19 cellular contexts compared by ENCODE assay signal in the genomic region with DNA sequence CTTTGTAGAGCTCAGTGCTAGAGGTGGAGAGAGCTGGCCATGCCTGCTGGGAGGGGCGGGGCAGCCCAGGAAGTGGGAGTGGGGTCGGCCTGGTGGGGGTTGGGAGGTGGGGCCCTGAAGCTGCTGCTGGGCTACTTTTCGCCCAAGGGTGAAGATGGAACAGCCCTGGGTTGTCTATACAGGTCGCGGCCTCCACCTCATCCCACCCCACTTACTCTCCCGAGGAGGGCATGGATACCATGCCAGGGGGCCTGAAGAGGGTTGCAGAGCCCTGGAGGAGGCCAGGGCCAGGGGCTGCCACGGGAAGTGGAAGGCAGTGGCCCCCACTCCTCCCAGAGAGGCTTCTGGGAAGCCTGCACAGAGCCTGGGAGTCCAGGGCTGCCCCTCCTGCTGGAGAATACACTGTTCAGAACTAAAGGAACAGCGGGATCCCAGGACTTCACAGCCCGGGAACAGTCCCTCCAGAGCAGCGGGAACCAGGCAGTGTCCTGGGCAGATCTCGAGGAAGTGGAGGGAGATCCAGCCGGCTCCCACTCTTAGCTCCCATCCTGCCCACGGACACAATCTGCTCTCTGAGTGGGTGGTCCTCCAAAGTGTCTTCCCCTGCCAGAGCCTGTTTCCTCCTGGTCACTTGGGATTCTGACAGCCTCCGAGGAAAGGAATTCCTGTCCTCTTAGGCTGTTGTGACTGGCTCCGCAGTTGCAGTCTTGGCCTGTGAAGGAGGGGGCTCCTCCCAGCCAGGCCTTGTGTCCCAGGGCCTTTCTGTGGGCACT. TPM values are rescaled to one million over a fixed set of nuclear protein-coding genes. Genes with fewer than 3 reads are reported as not detected.
DNase-seq lines count a peak whose midpoint lies in the region; ATAC-seq and TF ChIP-seq lines count a peak whose summit lies in the region.
"Had no signal": no experiment of that assay in that cellular context is flagged by ENCODE, and none has a peak within 500 bp of the region (broad histone marks: within the 10 kb centered on the region; RNA-seq: fewer than 3 reads in every experiment).

No MANE protein-coding gene starts in this region.

- no peaks in the 10 kb centered on the region for H3K27me3 ChIP-seq in H9 (ENCODE audit: insufficient read depth, low read length)
- H3K27me3 ChIP-seq: stomach had no signal

- no peaks in the 10 kb centered on the region for H3K9me3 ChIP-seq in H9 (ENCODE audit: control insufficient read depth, low read depth, low read length)
- H3K9me3 ChIP-seq: psoas muscle, SJSA1, stomach had no signal

- intact Hi-C loops in sciatic nerve (cut with DNase I), result no loop called here

- TF ChIP-seq POLR2A in GM18505 (IDR thresholded peaks at IDR 0.05; ENCODE audit: borderline replicate concordance, extremely low read depth, insufficient read depth, insufficient read length), result no peak

- peaks cover 9 to 20% of the 10 kb centered on the region in 2 experiments for H3K4me1 Mint-ChIP-seq in H9
- H3K4me1 Mint-ChIP-seq: activated CD8-positive, alpha-beta memory T cell treated with anti-CD3 and anti-CD28 coated beads, Interleukin-2, amount 10 ng/mL, durations not matched to agents 7 days and 5 days had no signal

- no peak overlapping the region for H2BK120ac ChIP-seq in H9 (ENCODE audit: low read depth, low read length, poor library complexity, severe bottlenecking)

- TF ChIP-seq CTCF in H9 (conservative IDR thresholded peaks at IDR 0.05) (no peak), coronary artery (IDR thresholded peaks at IDR 0.05) (no peak)

- no peak overlapping the region for H3K4ac ChIP-seq in H9 (ENCODE audit: low read depth, low read length)

- H2BK20ac ChIP-seq in H9 (ENCODE audit: low read depth, low read length, poor library complexity, severe bottlenecking), result no peak overlapping the region

- peaks cover 0 to 4% (median 0%) of the 10 kb centered on the region in 3 experiments; a peak in 4 of 7 replicates for H3K36me3 Mint-ChIP-seq in H9 (ENCODE audit: insufficient read depth in 1 of 3, low read depth in 3 of 3)
- H3K36me3 Mint-ChIP-seq: activated CD8-positive, alpha-beta memory T cell treated with anti-CD3 and anti-CD28 coated beads, Interleukin-2, amount 10 ng/mL, durations not matched to agents 7 days and 5 days had no signal

- H3K27ac ChIP-seq in H9 (ENCODE audit: insufficient read length, low read depth, low read length) (no peak overlapping the region), coronary artery (no peak overlapping the region)
- H3K27ac ChIP-seq: foreskin keratinocyte, psoas muscle, SJSA1, stomach had no signal

- no peak overlapping the region for H3K56ac ChIP-seq in H9 (ENCODE audit: insufficient read length, low read depth, low read length)

- H3K79me1 ChIP-seq in H9 (ENCODE audit: insufficient read depth, low read depth, low read length, poor library complexity, severe bottlenecking), result no peaks in the 10 kb centered on the region

- H2AK5ac ChIP-seq in H9 (ENCODE audit: insufficient read length, low read length), result no peak overlapping the region

- no peak overlapping the region for H2AFZ ChIP-seq in H9 (ENCODE audit: low read length)

- no peaks in the 10 kb centered on the region for H3K23me2 ChIP-seq in H9 (ENCODE audit: insufficient read length, low read depth, low read length, poor library complexity, severe bottlenecking)

- H3K27ac Mint-ChIP-seq in H9, result peak overlapping the region in 1 of 3 experiments; percentile 32; a peak in 1 of 7 replicates
- H3K27ac Mint-ChIP-seq: activated CD8-positive, alpha-beta memory T cell treated with anti-CD3 and anti-CD28 coated beads, Interleukin-2, amount 10 ng/mL, durations not matched to agents 7 days and 5 days; activated T-helper 2 cell treated with anti-CD3 and anti-CD28 coated beads, Interferon-gamma antibody, Interleukin-2, Interleukin-4, amounts not matched to agents 10 μg/mL and 5 μg/mL and 100 μg/mL, durations not matched to agents 14 hours and 24 hours and 36 hours had no signal

- no peak overlapping the region for H3K4me2 ChIP-seq in H9 (ENCODE audit: insufficient read depth, insufficient read length, low read length)

- H2BK5ac ChIP-seq in H9 (ENCODE audit: insufficient read length, low read length), result no peak overlapping the region

- H3K27me3 Mint-ChIP-seq in H9 (ENCODE audit: low read depth), result peaks cover 5% of the 10 kb centered on the region

- H3T11ph ChIP-seq in H9 (ENCODE audit: low read length), result no peak overlapping the region

- no peak overlapping the region for H3K9ac ChIP-seq in H9 (ENCODE audit: extremely low read depth, insufficient read length, low read length)

- no peak overlapping the region for H4K91ac ChIP-seq in H9 (ENCODE audit: insufficient read length, low read depth, low read length)

- peak; percentile 59 for ATAC-seq in left lobe of liver
- peak; percentile 57 for ATAC-seq in sciatic nerve
- no peak for ATAC-seq in GM19324 (IDR thresholded peaks at IDR 0.05; ENCODE audit: low FRiP score, unreplicated experiment)
- ATAC-seq in GM18505 (IDR thresholded peaks at IDR 0.05; ENCODE audit: unreplicated experiment), result no peak
- ATAC-seq: activated CD8-positive, alpha-beta memory T cell treated with anti-CD3 and anti-CD28 coated beads, Interleukin-2, amount 10 ng/mL, durations not matched to agents 7 days and 5 days; foreskin keratinocyte had no signal

- peaks cover 5% of the 10 kb centered on the region; the same call in 1 of the 2 replicates for H3K4me1 ChIP-seq in H9 (ENCODE audit: insufficient read depth, low read length)
- H3K4me1 ChIP-seq: foreskin keratinocyte, psoas muscle, SJSA1, stomach had no signal

- no peak overlapping the region for H2BK15ac ChIP-seq in H9 (ENCODE audit: low read depth, low read length)

- H3K14ac ChIP-seq in H9 (ENCODE audit: insufficient read depth, low read length), result no peak overlapping the region

- H3K4me3 Mint-ChIP-seq in H9, result no peak overlapping the region; a peak in 1 of 5 replicates
- H3K4me3 Mint-ChIP-seq: activated CD8-positive, alpha-beta memory T cell treated with anti-CD3 and anti-CD28 coated beads, Interleukin-2, amount 10 ng/mL, durations not matched to agents 7 days and 5 days had no signal

- no peak overlapping the region for H3K4me3 ChIP-seq in coronary artery
- H3K4me3 ChIP-seq: psoas muscle, SJSA1, stomach had no signal

- DNase-seq in H9 (peak; percentile 53), coronary artery (ENCODE audit: low spot score) (peak; percentile 67), left lobe of liver (ENCODE audit: low spot score) (peak; percentile 45), sciatic nerve (ENCODE audit: low spot score) (no peak), NCI-H446 (lab: John Stamatoyannopoulos, UW) (no peak), NCI-H187 treated with DMSO at 0.1 percent for 48 hours (lab: John Stamatoyannopoulos, UW) (no peak)
- DNase-seq: activated CD4-positive, CD25-positive, alpha-beta regulatory T cell treated with anti-CD3 and anti-CD28 coated beads, Interleukin-2, amount 50 U/mL, for 72 hours; activated CD8-positive, alpha-beta memory T cell treated with anti-CD3 and anti-CD28 coated beads, Interleukin-2, amount 10 ng/mL, durations not matched to agents 7 days and 5 days; foreskin keratinocyte; NCI-H2081; NCI-H526 treated with DMSO at 0.1 percent for 48 hours; psoas muscle; stomach had no signal

- no peaks in the 10 kb centered on the region for H4K20me1 ChIP-seq in H9 (ENCODE audit: control insufficient read depth, insufficient read depth, insufficient read length)

- H4K5ac ChIP-seq in H9 (ENCODE audit: insufficient read length, low read depth, low read length), result no peak overlapping the region

- no CpG with 5 or more reads among the region's 15 CpGs for WGBS in H9 (ENCODE audit: extremely low coverage, insufficient read length, low lambda C conversion rate)

- H3K18ac ChIP-seq in H9 (ENCODE audit: insufficient read length, low read depth, low read length), result peak overlapping the region; percentile 44

- H3K79me2 ChIP-seq in H9 (ENCODE audit: insufficient read depth, low read length), result no peaks in the 10 kb centered on the region

- H2BK12ac ChIP-seq in H9 (ENCODE audit: insufficient read length, low read depth, low read length), result no peak overlapping the region

- no peak overlapping the region for H3K23ac ChIP-seq in H9 (ENCODE audit: insufficient read length, low read depth, low read length)

- H4K8ac ChIP-seq in H9 (replicated peaks; ENCODE audit: insufficient read length, low read depth, low read length), result no peak overlapping the region

- peaks cover 8 to 12% of the 10 kb centered on the region in 2 experiments; a peak in 4 of 5 replicates for H3K9me3 Mint-ChIP-seq in H9
- H3K9me3 Mint-ChIP-seq: activated T-helper 2 cell treated with anti-CD3 and anti-CD28 coated beads, Interferon-gamma antibody, Interleukin-2, Interleukin-4, amounts not matched to agents 10 μg/mL and 5 μg/mL and 100 μg/mL, durations not matched to agents 14 hours and 24 hours and 36 hours had no signal

RNA-seq across cellular contexts. Expression of gene MAT1A, which starts 23.5 kb away (rescaled TPM):
- total RNA-seq in H9 (2021) (1.8 and 2.1 TPM in 2 replicates), left lobe of liver (928 TPM), sciatic nerve (not detected)
- total RNA-seq: activated CD8-positive, alpha-beta memory T cell treated with anti-CD3 and anti-CD28 coated beads, Interleukin-2, amount 10 ng/mL, durations not matched to agents 7 days and 5 days; activated T-helper 2 cell treated with anti-CD3 and anti-CD28 coated beads, Interferon-gamma antibody, Interleukin-2, Interleukin-4, amounts not matched to agents 10 μg/mL and 5 μg/mL and 100 μg/mL, durations not matched to agents 14 hours and 24 hours and 36 hours; chondrocyte; foreskin keratinocyte; SJSA1; stomach; T-helper 2 cell treated with Interferon-gamma antibody and Interleukin-4, amounts not matched to agents 100 ng/mL and 5 ng/mL, for 36 hours had no signal

Comparison
In these comparisons a context has a peak if more than half of its experiments do, and no peak if none do; other contexts are left out.
1. DNase-seq: peak in H9 (single experiment), coronary artery (single experiment) and left lobe of liver (single experiment); none in sciatic nerve (single experiment), NCI-H446 (0 of 2) and NCI-H187 treated with DMSO at 0.1 percent for 48 hours (single experiment).
2. ATAC-seq: peak in left lobe of liver (single experiment) and sciatic nerve (single experiment); none in GM19324 (single experiment) and GM18505 (single experiment).
3. RNA of gene MAT1A, which starts 23.5 kb away (total RNA-seq): 928 TPM in left lobe of liver (single experiment); 1.8 to 2.1 TPM in H9 and not detected in sciatic nerve (single experiment); every median in the first group is over 100 times any median in the second.